Comparison of ENCODE assay signal across 13 cellular contexts in the genomic region with DNA sequence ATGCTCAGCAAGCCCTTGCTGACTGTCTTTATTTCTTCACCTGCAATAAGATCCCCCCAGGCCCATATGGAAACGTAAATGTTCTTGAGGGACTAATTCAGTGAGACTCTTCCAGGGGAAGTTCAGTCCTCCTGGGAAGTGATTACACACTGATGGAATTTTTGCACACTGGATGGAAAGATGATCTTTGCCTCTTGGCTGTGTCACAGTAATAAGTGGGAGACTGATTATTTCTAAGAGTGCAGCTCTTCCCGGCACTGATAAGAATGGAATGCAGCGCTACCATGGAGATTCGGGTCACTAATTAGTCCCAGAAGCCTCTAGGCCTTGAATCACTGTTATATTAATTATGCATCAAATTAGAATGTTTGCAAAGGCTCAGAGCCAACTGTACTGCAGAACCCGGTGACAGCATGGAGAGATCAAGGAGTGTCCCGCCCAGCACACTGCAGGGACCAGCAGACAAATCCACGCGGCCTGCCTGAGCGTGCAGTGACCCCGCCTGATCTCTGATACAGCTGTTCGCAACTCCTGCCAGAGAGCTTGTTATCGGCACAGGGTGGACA.
DNase-seq lines count a peak whose midpoint lies in the region; ATAC-seq and TF ChIP-seq lines count a peak whose summit lies in the region.
"Had no signal": no experiment of that assay in that cellular context is flagged by ENCODE, and none has a peak within 500 bp of the region (broad histone marks: within the 10 kb centered on the region; RNA-seq: fewer than 3 reads in every experiment).

No MANE protein-coding gene starts in this region.

- H3K9me3 ChIP-seq in mammary epithelial cell (replicated peaks; ENCODE audit: insufficient read depth, low read length) = peaks cover 4% of the 10 kb centered on the region
- H3K9me3 ChIP-seq in breast epithelium = peaks cover 5 to 21% of the 10 kb centered on the region in 2 donors
- peaks cover 3 to 5% of the 10 kb centered on the region in 2 donors for H3K9me3 ChIP-seq in lung (ENCODE audit: control insufficient read depth in 2 of 2, insufficient read depth in 1 of 2, low read length in 1 of 2)
- H3K9me3 ChIP-seq in aorta (ENCODE audit: control insufficient read depth, low read length) = peaks cover 3% of the 10 kb centered on the region

- no peaks in the 10 kb centered on the region for H4K20me1 ChIP-seq in mammary epithelial cell (ENCODE audit: insufficient read depth, low read length)

- peak overlapping the region; percentile 58 for H2AFZ ChIP-seq in mammary epithelial cell (ENCODE audit: low read depth, low read length)

- TF ChIP-seq POLR2A in breast epithelium (IDR thresholded peaks at IDR 0.05) = no peak

- H3K4me3 ChIP-seq in mammary epithelial cell (replicated peaks in 1 of 3; ENCODE audit: insufficient read depth in 1 of 3, low read depth in 2 of 3, low read length in 3 of 3) (no peak overlapping the region), breast epithelium (peak overlapping the region in 1 of 3 donors; percentile 19), lung (no peak overlapping the region), aorta (ENCODE audit: low read length in 2 of 2) (no peak overlapping the region)
- H3K4me3 ChIP-seq: A549, thoracic aorta had no signal

- no peaks in the 10 kb centered on the region for H3K79me2 ChIP-seq in mammary epithelial cell (ENCODE audit: insufficient read depth, low read length)

- DNase-seq in mammary epithelial cell (no peak), breast epithelium (ENCODE audit: low spot score in 2 of 2) (no peak), dedifferentiated amniotic fluid mesenchymal stem cell (ENCODE audit: extremely low spot score) (peak; percentile 70), lung (ENCODE audit: low spot score) (peak; percentile 40), aorta (peak; percentile 65 to 79), OCI-M2 (lab: John Stamatoyannopoulos, UW; ENCODE audit: unreplicated experiment) (no peak), COLO829 (ENCODE audit: low spot score) (no peak), NCI-H510A treated with DMSO at 0.1 percent for 48 hours (lab: John Stamatoyannopoulos, UW) (no peak)
- DNase-seq: activated T-cell treated with anti-CD3 and anti-CD28 coated beads, Interleukin-2, amount 50 U/mL, for 72 hours; foreskin melanocyte had no signal

- dilution Hi-C loops in mammary epithelial cell (cut with HindIII; ENCODE audit: low sequenced_read_pairs) = no loop called here

- H3K36me3 ChIP-seq in mammary epithelial cell (ENCODE audit: insufficient read depth, low read length) (no peaks in the 10 kb centered on the region), breast epithelium (no peaks in the 10 kb centered on the region), lung (ENCODE audit: control insufficient read depth in 2 of 2, insufficient read depth in 2 of 2, low read length in 2 of 2) (no peaks in the 10 kb centered on the region), aorta (ENCODE audit: control insufficient read depth in 1 of 2, insufficient read depth in 2 of 2, low read length in 1 of 2) (no peaks in the 10 kb centered on the region)
- H3K36me3 ChIP-seq: thoracic aorta had no signal

- TF ChIP-seq CTCF in mammary epithelial cell (conservative IDR thresholded peaks at IDR 0.05 in 1 of 2, IDR thresholded peaks at IDR 0.05 in 1 of 2; ENCODE audit: extremely low read depth in 1 of 2, insufficient read depth in 1 of 2, low read depth in 1 of 2, low read length in 2 of 2) (no peak), breast epithelium (IDR thresholded peaks at IDR 0.05) (no peak), lung (IDR thresholded peaks at IDR 0.05; ENCODE audit: control extremely low read depth, extremely low read depth) (no peak)

- CTCF ChIA-PET in mammary epithelial cell (lab: Charles Lee; ENCODE audit: low non-redundant PET) = no interaction called here

- BruUV-seq in mammary epithelial cell (replicated peaks; lab: Mats Ljungman, UMichigan) = no TSS peak

- no peaks in the 10 kb centered on the region for H3K27me3 ChIP-seq in mammary epithelial cell (ENCODE audit: insufficient read depth, low read length)
- H3K27me3 ChIP-seq in breast epithelium = no peaks in the 10 kb centered on the region
- no peaks in the 10 kb centered on the region for H3K27me3 ChIP-seq in lung (ENCODE audit: control insufficient read depth, insufficient read depth)
- no peaks in the 10 kb centered on the region for H3K27me3 ChIP-seq in aorta (ENCODE audit: control insufficient read depth in 1 of 2, insufficient read depth in 2 of 2, low read length in 1 of 2)

- H3K4me2 ChIP-seq in mammary epithelial cell (ENCODE audit: insufficient read depth, low read depth, low read length) = no peak overlapping the region
- H3K4me2 ChIP-seq: A549, KMS-11 had no signal

- no peak overlapping the region for H3K9ac ChIP-seq in mammary epithelial cell (ENCODE audit: insufficient read depth, low read length)
- H3K9ac ChIP-seq: KMS-11 had no signal

- peaks cover 12% of the 10 kb centered on the region for H3K4me1 ChIP-seq in mammary epithelial cell (ENCODE audit: insufficient read depth, low read length)
- H3K4me1 ChIP-seq in breast epithelium = no peaks in the 10 kb centered on the region
- peaks cover 2 to 9% of the 10 kb centered on the region in 2 donors for H3K4me1 ChIP-seq in lung (ENCODE audit: control insufficient read depth in 2 of 2, insufficient read depth in 2 of 2, low read length in 2 of 2)
- peaks cover 0 to 2% of the 10 kb centered on the region in 2 donors for H3K4me1 ChIP-seq in aorta (ENCODE audit: control insufficient read depth in 1 of 2, insufficient read depth in 2 of 2, low read length in 2 of 2)
- H3K4me1 ChIP-seq: A549 had no signal

- in situ Hi-C loops in mammary epithelial cell (cut with MboI; ENCODE audit: low sequenced_read_pairs in 2 of 2) = no loop called here

- 19% methylated on average over 12 of the region's 12 CpGs for WGBS in mammary epithelial cell (ENCODE audit: low coverage, missing lambda C conversion rate)
- WGBS in lung, 2 donors = 39 to 69% methylated on average over 12 of the region's 12 CpGs
- 23 to 37% methylated on average over 12 of the region's 12 CpGs for WGBS in aorta, 2 donors

- intact Hi-C loops in mammary epithelial cell (cut with micrococcal nuclease) = no loop called here
- intact Hi-C loops in breast epithelium (cut with DNase I; ENCODE audit: low total_unique reads) = no loop called here
- intact Hi-C loops in aorta (cut with DNase I) = no loop called here

- ATAC-seq in lung (ENCODE audit: insufficient read depth, low FRiP score) (peak; percentile 62), aorta (ENCODE audit: low FRiP score) (peak; percentile 67)
- ATAC-seq: A549; activated T-cell treated with anti-CD3 and anti-CD28 coated beads, Interleukin-2, amount 50 U/mL, for 72 hours had no signal

- H3K27ac ChIP-seq in mammary epithelial cell (ENCODE audit: insufficient read depth, low read depth, low read length) (no peak overlapping the region), breast epithelium (peak overlapping the region in 1 of 2 donors; percentile 40), lung (ENCODE audit: low read depth in 1 of 2, low read length in 1 of 2) (peak overlapping the region in 1 of 2 donors; percentile 42), aorta (ENCODE audit: low read depth in 1 of 2, low read length in 2 of 2) (no peak overlapping the region)
- H3K27ac ChIP-seq: A549, KMS-11, thoracic aorta had no signal

Comparison
In these comparisons a context has a peak if more than half of its experiments do, and no peak if none do; other contexts are left out.
1. DNase-seq: peak in dedifferentiated amniotic fluid mesenchymal stem cell (single experiment), lung (single experiment) and aorta (2 of 2); none in mammary epithelial cell (single experiment), breast epithelium (0 of 2), OCI-M2 (single experiment), COLO829 (single experiment) and NCI-H510A treated with DMSO at 0.1 percent for 48 hours (single experiment).